9 cellular contexts compared by ENCODE assay signal in genomic region chr7:130277763-130278643, GRCh38. TPM values are rescaled to one million over a fixed set of nuclear protein-coding genes. Genes with fewer than 3 reads are reported as not detected.
A peak's percentile ranks its signal among the peaks of the same experiment; 100 is the strongest.
DNase-seq lines count a peak whose midpoint lies in the region; ATAC-seq, FAIRE-seq and TF ChIP-seq lines count a peak whose summit lies in the region.
"Had no signal": no experiment of that assay in that cellular context is flagged by ENCODE, and none has a peak within 500 bp of the region (broad histone marks: within the 10 kb centered on the region; RNA-seq: fewer than 3 reads in every experiment).

No MANE protein-coding gene starts in this region.

- no peak overlapping the region for H2AFZ ChIP-seq in MM.1S (ENCODE audit: low read length)

- no peak for ATAC-seq in HG02938 (IDR thresholded peaks at IDR 0.05; ENCODE audit: unreplicated experiment)

- H3K4me1 ChIP-seq in MM.1S (ENCODE audit: low read length) = no peaks in the 10 kb centered on the region

- no peaks in the 10 kb centered on the region for H3K36me3 Mint-ChIP-seq in endothelial cell (ENCODE audit: low read depth, unreplicated experiment)

- no peaks in the 10 kb centered on the region for H3F3A ChIP-seq in MM.1S (ENCODE audit: insufficient read depth, low read length)

- H3K27ac Mint-ChIP-seq in endothelial cell (ENCODE audit: unreplicated experiment) = no peak overlapping the region

- peak; percentile 20 for TF ChIP-seq CTCF in endothelial cell (IDR thresholded peaks at IDR 0.05; ENCODE audit: unreplicated experiment)
- no peak for TF ChIP-seq CTCF in MM.1S (IDR thresholded peaks at IDR 0.05; ENCODE audit: low read length)

- no peaks in the 10 kb centered on the region for H3K9me3 ChIP-seq in MM.1S (replicated peaks; ENCODE audit: insufficient read depth, low read length)

- H3K4me1 Mint-ChIP-seq in endothelial cell (ENCODE audit: unreplicated experiment) = peaks cover 15% of the 10 kb centered on the region

- DNase-seq in SIG-M5 treated with dmso at 0.1 percent for 504 hours (lab: John Stamatoyannopoulos, UW; ENCODE audit: unreplicated experiment) = peak; percentile 11
- no peak for DNase-seq in SIG-M5 (lab: John Stamatoyannopoulos, UW)
- DNase-seq in OCI-M1 (lab: John Stamatoyannopoulos, UW) = peak; percentile 47
- DNase-seq in endothelial cell (ENCODE audit: low spot score) = peak; percentile 60
- DNase-seq in mucosa of gallbladder (ENCODE audit: low spot score) = peak; percentile 51
- no peak for DNase-seq in HTR-8/SVneo (ENCODE audit: insufficient read length, low spot score)
- no peak for DNase-seq in MM.1S

- no peaks in the 10 kb centered on the region for H4K20me1 ChIP-seq in MM.1S (ENCODE audit: insufficient read depth, low read length)

- no peaks in the 10 kb centered on the region for H3K9me2 ChIP-seq in MM.1S (replicated peaks; ENCODE audit: insufficient read depth, low read length)

- H3K4me2 ChIP-seq in MM.1S (ENCODE audit: low read depth, low read length) = no peak overlapping the region

- no peak overlapping the region for H3K27ac ChIP-seq in MM.1S (ENCODE audit: low read length)

- no peak overlapping the region for H3K4me3 ChIP-seq in MM.1S (ENCODE audit: low read length)

- no peaks in the 10 kb centered on the region for H3K79me2 ChIP-seq in MM.1S (ENCODE audit: low read length)

- no peaks in the 10 kb centered on the region for H3K27me3 ChIP-seq in MM.1S (replicated peaks; ENCODE audit: insufficient read depth, low read length)

- H3K9ac ChIP-seq in MM.1S (ENCODE audit: low read length) = no peak overlapping the region

- H3K36me3 ChIP-seq in MM.1S (replicated peaks; ENCODE audit: insufficient read depth, low read length) = no peaks in the 10 kb centered on the region

- H3K27me3 Mint-ChIP-seq in endothelial cell (ENCODE audit: unreplicated experiment) = peaks cover 2% of the 10 kb centered on the region

- FAIRE-seq in HTR-8/SVneo (lab: Jason Lieb, UNC) = no peak

- no peak overlapping the region for H3K4me3 Mint-ChIP-seq in endothelial cell (ENCODE audit: unreplicated experiment)

- H3K9me3 Mint-ChIP-seq in endothelial cell (ENCODE audit: unreplicated experiment) = no peaks in the 10 kb centered on the region

RNA-seq across cellular contexts. Expression of gene CPA2, which starts 11.3 kb away (rescaled TPM):
- not detected for total RNA-seq in endothelial cell (ENCODE audit: unreplicated experiment)
- 3.3 TPM for total RNA-seq in mucosa of gallbladder
- total RNA-seq: activated CD8-positive, alpha-beta memory T cell treated with anti-CD3 and anti-CD28 coated beads for 36 hours had no signal

RNA-seq across cellular contexts. Expression of gene CPA4, which starts 15.0 kb away (rescaled TPM):
- total RNA-seq in endothelial cell (ENCODE audit: unreplicated experiment) (not detected), mucosa of gallbladder (0.43 TPM)
- total RNA-seq: activated CD8-positive, alpha-beta memory T cell treated with anti-CD3 and anti-CD28 coated beads for 36 hours had no signal

Comparison
In these comparisons a context has a peak if more than half of its experiments do, and no peak if none do; other contexts are left out.
1. DNase-seq: peak in SIG-M5 treated with dmso at 0.1 percent for 504 hours (single experiment), OCI-M1 (single experiment), endothelial cell (single experiment) and mucosa of gallbladder (single experiment); none in SIG-M5 (single experiment), HTR-8/SVneo (single experiment) and MM.1S (single experiment).